11 cellular contexts compared by ENCODE assay signal in the genomic region with DNA sequence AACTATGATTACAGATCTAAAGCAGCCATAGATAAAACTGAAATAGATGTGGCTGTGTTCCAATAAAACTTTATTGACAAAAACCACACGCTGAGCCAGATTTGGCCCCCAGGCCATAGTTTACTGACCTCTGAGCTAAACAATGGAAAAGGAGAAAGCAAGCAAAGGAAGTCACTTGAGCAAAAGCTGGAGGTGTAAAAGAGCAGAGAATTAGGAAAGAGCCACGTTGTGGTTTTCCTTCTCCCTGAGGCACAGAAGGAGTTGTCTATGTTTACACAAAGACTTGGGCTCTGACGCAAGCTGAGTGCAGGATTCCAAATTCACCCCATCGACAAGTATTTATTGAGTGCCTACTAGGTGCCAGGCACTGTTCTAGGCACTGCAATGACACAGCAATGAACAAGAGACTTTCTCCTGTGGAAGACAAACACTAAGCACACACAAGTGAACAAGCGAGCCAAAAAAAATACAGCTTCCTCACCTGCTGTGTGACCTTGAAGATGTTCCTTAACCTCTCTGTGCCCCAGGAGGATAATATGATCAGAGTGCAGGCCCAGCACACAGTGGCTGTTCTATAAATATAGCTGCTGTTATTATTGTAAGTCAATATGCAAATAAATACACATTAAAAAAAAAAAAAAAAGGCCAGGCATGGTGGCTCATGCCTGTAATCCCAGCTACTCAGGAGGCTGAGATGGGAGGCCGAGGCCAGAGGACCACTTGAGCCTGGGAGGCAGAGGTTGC.
DNase-seq lines count a peak whose midpoint lies in the region; ATAC-seq, FAIRE-seq and TF ChIP-seq lines count a peak whose summit lies in the region.
"Had no signal": no experiment of that assay in that cellular context is flagged by ENCODE, and none has a peak within 500 bp of the region (broad histone marks: within the 10 kb centered on the region; RNA-seq: fewer than 3 reads in every experiment).

No MANE protein-coding gene starts in this region.

- H3K27me3 ChIP-seq in BLaER1 (no peaks in the 10 kb centered on the region), astrocyte (ENCODE audit: insufficient read depth, low read length) (no peaks in the 10 kb centered on the region)

- no peaks in the 10 kb centered on the region for H3K36me3 ChIP-seq in BLaER1
- H3K36me3 ChIP-seq in astrocyte (ENCODE audit: insufficient read depth, low read length): no peaks in the 10 kb centered on the region

- H3K9me3 ChIP-seq in BLaER1 (no peaks in the 10 kb centered on the region), astrocyte (ENCODE audit: insufficient read depth, low read depth, low read length) (no peaks in the 10 kb centered on the region)

- H3K4me2 ChIP-seq in BLaER1 (peak overlapping the region; percentile 29), astrocyte (ENCODE audit: low read length) (no peak overlapping the region)

- FAIRE-seq in astrocyte (lab: Jason Lieb, UNC): no peak
- FAIRE-seq: colon had no signal

- intact Hi-C loops in activated CD4-positive, alpha-beta memory T cell treated with anti-CD3 and anti-CD28 coated beads for 36 hours (cut with micrococcal nuclease): no loop called here

- H3K27ac Mint-ChIP-seq in astrocyte (ENCODE audit: unreplicated experiment): no peak overlapping the region
- H3K27ac Mint-ChIP-seq in activated CD4-positive, alpha-beta memory T cell treated with anti-CD3 and anti-CD28 coated beads for 36 hours: no peak overlapping the region

- no peaks in the 10 kb centered on the region for H3K36me3 Mint-ChIP-seq in astrocyte (ENCODE audit: low read depth, unreplicated experiment)
- H3K36me3 Mint-ChIP-seq in activated CD4-positive, alpha-beta memory T cell treated with anti-CD3 and anti-CD28 coated beads for 36 hours: no peaks in the 10 kb centered on the region

- H3K9ac ChIP-seq in BLaER1 (no peak overlapping the region), astrocyte (ENCODE audit: low read length) (no peak overlapping the region)

- no peak for ATAC-seq in GM21367 (IDR thresholded peaks at IDR 0.05; ENCODE audit: unreplicated experiment)

- no peak for TF ChIP-seq CTCF in astrocyte (IDR thresholded peaks at IDR 0.05; ENCODE audit: insufficient read depth, low read depth, low read length)

- H2AFZ ChIP-seq in astrocyte (ENCODE audit: low read depth, low read length): no peak overlapping the region

- H4K20me1 ChIP-seq in BLaER1 (no peaks in the 10 kb centered on the region), astrocyte (ENCODE audit: insufficient read depth, low read length) (no peaks in the 10 kb centered on the region)

- H3K27me3 Mint-ChIP-seq in astrocyte (ENCODE audit: low read depth, unreplicated experiment): peaks cover 7% of the 10 kb centered on the region
- H3K27me3 Mint-ChIP-seq in activated CD4-positive, alpha-beta memory T cell treated with anti-CD3 and anti-CD28 coated beads for 36 hours: no peaks in the 10 kb centered on the region

- H3K9me3 Mint-ChIP-seq in astrocyte (ENCODE audit: unreplicated experiment): no peaks in the 10 kb centered on the region
- H3K9me3 Mint-ChIP-seq in activated CD4-positive, alpha-beta memory T cell treated with anti-CD3 and anti-CD28 coated beads for 36 hours: no peaks in the 10 kb centered on the region

- no peaks in the 10 kb centered on the region for H3K79me2 ChIP-seq in astrocyte (ENCODE audit: insufficient read depth, low read length)

- no peak overlapping the region for H3K27ac ChIP-seq in BLaER1
- no peak overlapping the region for H3K27ac ChIP-seq in astrocyte (ENCODE audit: low read depth, low read length)

- peaks cover 3% of the 10 kb centered on the region for H3K4me1 Mint-ChIP-seq in astrocyte (ENCODE audit: low read depth, unreplicated experiment)
- H3K4me1 Mint-ChIP-seq in activated CD4-positive, alpha-beta memory T cell treated with anti-CD3 and anti-CD28 coated beads for 36 hours (ENCODE audit: low read depth): peaks cover 10% of the 10 kb centered on the region

- DNase-seq in LHCN-M2 (ENCODE audit: low read depth): peak; percentile 41
- DNase-seq in astrocyte (ENCODE audit: low read depth): peak; percentile 64
- DNase-seq in islet precursor cell: peak; percentile 68
- no peak for DNase-seq in GOT3 (lab: John Stamatoyannopoulos, UW)
- no peak for DNase-seq in activated CD4-positive, alpha-beta memory T cell treated with anti-CD3 and anti-CD28 coated beads for 36 hours
- DNase-seq in NCI-H748 (lab: John Stamatoyannopoulos, UW; ENCODE audit: unreplicated experiment): no peak
- DNase-seq: hypothalamus, NCI-H1092 had no signal

- CTCF ChIA-PET in activated CD4-positive, alpha-beta memory T cell treated with anti-CD3 and anti-CD28 coated beads for 36 hours (lab: Charles Lee): no interaction called here

- no peak overlapping the region for H3K4me3 Mint-ChIP-seq in astrocyte (ENCODE audit: unreplicated experiment)
- H3K4me3 Mint-ChIP-seq in activated CD4-positive, alpha-beta memory T cell treated with anti-CD3 and anti-CD28 coated beads for 36 hours: no peak overlapping the region

- H3K4me3 ChIP-seq in BLaER1: no peak overlapping the region
- no peak overlapping the region for H3K4me3 ChIP-seq in astrocyte (ENCODE audit: insufficient read depth, low read depth, low read length)

- H3K4me1 ChIP-seq in BLaER1: peaks cover 7% of the 10 kb centered on the region
- H3K4me1 ChIP-seq in astrocyte (ENCODE audit: insufficient read depth, low read length): peaks cover 22% of the 10 kb centered on the region

- POLR2A ChIA-PET in activated CD4-positive, alpha-beta memory T cell treated with anti-CD3 and anti-CD28 coated beads for 36 hours (lab: Charles Lee): no interaction called here

Comparison
In these comparisons a context has a peak if more than half of its experiments do, and no peak if none do; other contexts are left out.
1. DNase-seq: peak in LHCN-M2 (single experiment), astrocyte (single experiment) and islet precursor cell (single experiment); none in GOT3 (single experiment), activated CD4-positive, alpha-beta memory T cell treated with anti-CD3 and anti-CD28 coated beads for 36 hours (single experiment) and NCI-H748 (single experiment).